27 cellular contexts compared by ENCODE assay signal in genomic region chr18:61194726-61195125, GRCh38.
"Had no signal": no experiment of that assay in that cellular context is flagged by ENCODE, and none has a peak within 500 bp of the region (broad histone marks: within the 10 kb centered on the region; RNA-seq: fewer than 3 reads in every experiment).

No MANE protein-coding gene starts in this region.

- H3K36me3 Mint-ChIP-seq: stimulated activated naive B cell treated with anti-CD40 and anti-IgM and Interleukin-4, amounts not matched to agents 10 μg/mL and 1 μg/mL and 100 μg/mL, for 72 hours; type B pancreatic cell had no signal

- H3K9me3 Mint-ChIP-seq: type B pancreatic cell had no signal

- H3K27me3 ChIP-seq: stomach, suprapubic skin, testis, thyroid gland, tibial nerve, transverse colon, upper lobe of left lung, upper lobe of right lung, uterus, vagina had no signal

- H3K4me3 Mint-ChIP-seq: stimulated activated naive B cell treated with anti-CD40 and anti-IgM and Interleukin-4, amounts not matched to agents 10 μg/mL and 1 μg/mL and 100 μg/mL, for 72 hours; stimulated activated naive CD8-positive, alpha-beta T cell treated with anti-CD3 and anti-CD28 coated beads, Interleukin-15, amount 100 ng/mL, for 72 hours; stimulated activated naive CD8-positive, alpha-beta T cell treated with anti-CD3 and anti-CD28 coated beads, Interleukin-15, Interleukin-2, amounts not matched to agents 100 ng/mL and 50 ng/mL, for 24 hours; type B pancreatic cell had no signal

- H3K4me1 ChIP-seq: stomach, suprapubic skin, testis, thyroid gland, tibial nerve, transverse colon, upper lobe of left lung, upper lobe of right lung, uterus, vagina had no signal

- DNase-seq: stimulated activated CD4-positive, alpha-beta T cell treated with anti-CD3 and anti-CD28 coated beads, Interleukin-1b, Interleukin-23, amount 100 ng/mL, for 48 hours; stimulated activated CD4-positive, alpha-beta T cell treated with anti-CD3 and anti-CD28 coated beads, Interleukin-2, amount 100 ng/mL, for 24 hours; stimulated activated CD4-positive, alpha-beta T cell treated with anti-CD3 and anti-CD28 coated beads, Interleukin-2, amount 100 ng/mL, for 48 hours; stimulated activated CD4-positive, alpha-beta T cell treated with anti-CD3 and anti-CD28 coated beads, Interleukin-4, amount 100 ng/mL, for 1 hour; stimulated activated CD4-positive, alpha-beta T cell treated with anti-CD3 and anti-CD28 coated beads, Interleukin-4, amount 100 ng/mL, for 24 hours; stimulated activated CD4-positive, alpha-beta T cell treated with anti-CD3 and anti-CD28 coated beads, Interleukin-4, amount 100 ng/mL, for 4 hours; stimulated activated CD8-positive, alpha-beta memory T cell treated with anti-CD3 and anti-CD28 coated beads, Interleukin-4, amount 100 ng/mL, for 48 hours; stimulated activated naive B cell treated with anti-CD40 and anti-IgM and Interleukin-4, amounts not matched to agents 10 μg/mL and 1 μg/mL and 100 μg/mL, for 72 hours; stimulated activated naive CD4-positive, alpha-beta T cell; stimulated activated naive CD4-positive, alpha-beta T cell treated with Interleukin-2 at 50 U/mL for 16 hours; stimulated activated naive CD8-positive, alpha-beta T cell treated with anti-CD3 and anti-CD28 coated beads, Interleukin-15, amount 100 ng/mL, for 72 hours; stimulated activated naive CD8-positive, alpha-beta T cell treated with anti-CD3 and anti-CD28 coated beads, Interleukin-15, Interleukin-2, amounts not matched to agents 100 U/mL and 50 U/mL, for 24 hours; stomach; substantia nigra; testis; thyroid gland; transverse colon; trophoblast cell; upper lobe of left lung; upper lobe of right lung; uterus had no signal

- H3K36me3 ChIP-seq: stomach, suprapubic skin, thoracic aorta, thyroid gland, tibial nerve, transverse colon, upper lobe of left lung, upper lobe of right lung, uterus, vagina had no signal

- H3K27ac Mint-ChIP-seq: stimulated activated naive B cell treated with anti-CD40 and anti-IgM and Interleukin-4, amounts not matched to agents 10 μg/mL and 1 μg/mL and 100 μg/mL, for 72 hours; stimulated activated naive CD8-positive, alpha-beta T cell treated with anti-CD3 and anti-CD28 coated beads, Interleukin-15, amount 100 ng/mL, for 72 hours; stimulated activated naive CD8-positive, alpha-beta T cell treated with anti-CD3 and anti-CD28 coated beads, Interleukin-15, Interleukin-2, amounts not matched to agents 100 ng/mL and 50 ng/mL, for 24 hours; type B pancreatic cell had no signal

- H3K4me3 ChIP-seq: stomach, suprapubic skin, testis, thoracic aorta, thyroid gland, tibial nerve, transverse colon, upper lobe of left lung, upper lobe of right lung, uterus, vagina had no signal

- ATAC-seq: stimulated activated naive B cell treated with anti-CD40 and anti-IgM and Interleukin-4, amounts not matched to agents 10 μg/mL and 1 μg/mL and 100 μg/mL, for 72 hours; stimulated activated naive CD8-positive, alpha-beta T cell treated with anti-CD3 and anti-CD28 coated beads, Interleukin-15, amount 100 ng/mL, for 72 hours; stimulated activated naive CD8-positive, alpha-beta T cell treated with anti-CD3 and anti-CD28 coated beads, Interleukin-15, Interleukin-2, amounts not matched to agents 100 U/mL and 50 U/mL, for 24 hours; upper lobe of right lung had no signal

- H3K27me3 Mint-ChIP-seq: stimulated activated naive B cell treated with anti-CD40 and anti-IgM and Interleukin-4, amounts not matched to agents 10 μg/mL and 1 μg/mL and 100 μg/mL, for 72 hours; stimulated activated naive CD8-positive, alpha-beta T cell treated with anti-CD3 and anti-CD28 coated beads, Interleukin-15, amount 100 ng/mL, for 72 hours; stimulated activated naive CD8-positive, alpha-beta T cell treated with anti-CD3 and anti-CD28 coated beads, Interleukin-15, Interleukin-2, amounts not matched to agents 100 ng/mL and 50 ng/mL, for 24 hours; type B pancreatic cell had no signal

- H3K9me3 ChIP-seq: suprapubic skin, testis, thoracic aorta, thyroid gland, tibial nerve, transverse colon, upper lobe of left lung, upper lobe of right lung, uterus, vagina had no signal

- H3K4me1 Mint-ChIP-seq: stimulated activated naive B cell treated with anti-CD40 and anti-IgM and Interleukin-4, amounts not matched to agents 10 μg/mL and 1 μg/mL and 100 μg/mL, for 72 hours; stimulated activated naive CD8-positive, alpha-beta T cell treated with anti-CD3 and anti-CD28 coated beads, Interleukin-15, amount 100 ng/mL, for 72 hours had no signal

- H3K27ac ChIP-seq: stomach, suprapubic skin, testis, thoracic aorta, thyroid gland, tibial nerve, transverse colon, upper lobe of left lung, upper lobe of right lung, uterus, vagina had no signal
